ENCODE assay signal across 8 cellular contexts in the genomic region with DNA sequence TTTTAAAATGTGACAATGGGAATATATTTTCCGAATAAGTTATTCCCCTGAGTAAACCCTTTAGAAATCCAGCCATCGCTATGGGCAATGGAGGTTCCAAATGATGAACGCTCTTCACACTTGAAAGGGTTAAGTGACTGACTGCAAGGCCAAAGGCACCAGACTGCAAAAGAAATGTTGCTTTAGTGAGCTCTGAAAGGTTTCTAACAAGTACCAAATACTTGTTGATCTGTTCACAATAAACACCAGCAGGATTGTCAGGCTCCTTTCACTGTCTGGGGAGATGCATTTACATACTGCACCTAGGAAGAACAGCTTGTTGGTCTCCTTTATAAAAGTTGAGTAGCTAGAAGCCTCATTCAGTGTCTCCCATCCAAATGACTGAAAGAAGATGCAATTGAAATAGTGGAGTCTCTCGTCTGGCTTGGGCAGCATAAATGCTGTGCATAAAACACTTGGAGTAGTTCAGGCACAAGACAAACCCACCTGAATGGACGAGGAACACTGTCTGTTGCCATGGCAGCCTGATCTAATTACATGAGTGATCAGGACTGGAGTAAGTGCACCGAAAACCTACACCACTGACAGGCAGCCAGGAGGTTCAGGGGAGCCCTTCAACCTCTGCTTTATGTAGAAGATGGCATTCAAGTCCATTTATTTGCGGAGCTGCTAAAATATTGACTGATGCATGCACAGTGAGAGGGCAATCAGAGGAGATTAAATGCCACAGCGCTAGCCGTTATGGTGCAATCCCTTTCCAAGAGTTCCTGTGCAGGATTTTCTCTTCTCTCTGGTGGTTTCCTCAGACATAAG. TPM values are rescaled to one million over a fixed set of nuclear protein-coding genes. Genes with fewer than 3 reads are reported as not detected.
DNase-seq lines count a peak whose midpoint lies in the region; ATAC-seq and TF ChIP-seq lines count a peak whose summit lies in the region.

No MANE protein-coding gene starts in this region.

- ATAC-seq in IMR-90 (ENCODE audit: low read depth), result no peak
- ATAC-seq in HG02884 (IDR thresholded peaks at IDR 0.05; ENCODE audit: unreplicated experiment), result no peak

- peaks cover 9% of the 10 kb centered on the region for H4K20me1 ChIP-seq in BLaER1
- H4K20me1 ChIP-seq in IMR-90 (ENCODE audit: insufficient read depth, low read length), result peaks cover 29% of the 10 kb centered on the region

- no peak overlapping the region for H3K56ac ChIP-seq in IMR-90 (ENCODE audit: extremely low read depth, insufficient read depth, low read length)

- H3K27me3 ChIP-seq in BLaER1 (no peaks in the 10 kb centered on the region), IMR-90 (ENCODE audit: control insufficient read depth, insufficient read depth, low read length) (no peaks in the 10 kb centered on the region), iPS-20b (ENCODE audit: insufficient read depth, low read length) (peaks cover 37% of the 10 kb centered on the region), stomach (no peaks in the 10 kb centered on the region)

- no peaks in the 10 kb centered on the region for H3K27me3 Mint-ChIP-seq in activated T-helper 2 cell treated with anti-CD3 and anti-CD28 coated beads, Interferon-gamma antibody, Interleukin-2, Interleukin-4, amounts not matched to agents 10 μg/mL and 5 μg/mL and 100 μg/mL, durations not matched to agents 14 hours and 24 hours and 36 hours (ENCODE audit: low read depth)

- H3K4me3 ChIP-seq in BLaER1 (no peak overlapping the region), IMR-90 (ENCODE audit: insufficient read depth, low read depth, low read length) (no peak overlapping the region), iPS-20b (ENCODE audit: low read length) (peak overlapping the region; percentile 88), stomach (peak overlapping the region; percentile 76 to 93 (median 86))

- H3K14ac ChIP-seq in IMR-90 (replicated peaks; ENCODE audit: low read depth, low read length), result 0 out of 2 replicates have a peak overlapping the region, but pooled peaks have one; percentile 25

- peaks cover 42% of the 10 kb centered on the region for H3K36me3 Mint-ChIP-seq in activated T-helper 2 cell treated with anti-CD3 and anti-CD28 coated beads, Interferon-gamma antibody, Interleukin-2, Interleukin-4, amounts not matched to agents 10 μg/mL and 5 μg/mL and 100 μg/mL, durations not matched to agents 14 hours and 24 hours and 36 hours (ENCODE audit: low read depth)

- H3K36me3 ChIP-seq in BLaER1 (no peaks in the 10 kb centered on the region), IMR-90 (ENCODE audit: control insufficient read depth, insufficient read depth, low read length) (peaks cover 2% of the 10 kb centered on the region; the same call in 1 of the 2 replicates), iPS-20b (ENCODE audit: insufficient read depth, low read depth, low read length) (no peaks in the 10 kb centered on the region), stomach (no peaks in the 10 kb centered on the region)

- peak overlapping the region; percentile 84 for H3K4me2 ChIP-seq in BLaER1
- H3K4me2 ChIP-seq in IMR-90 (ENCODE audit: low read depth, low read length), result peak overlapping the region; percentile 96

- peaks cover 54% of the 10 kb centered on the region for H3K4me1 Mint-ChIP-seq in activated T-helper 2 cell treated with anti-CD3 and anti-CD28 coated beads, Interferon-gamma antibody, Interleukin-2, Interleukin-4, amounts not matched to agents 10 μg/mL and 5 μg/mL and 100 μg/mL, durations not matched to agents 14 hours and 24 hours and 36 hours (ENCODE audit: low read depth)

- dilution Hi-C loops in IMR-90 (cut with HindIII; ENCODE audit: low sequenced_read_pairs, unreplicated experiment), result no loop called here

- no peak overlapping the region for H4K91ac ChIP-seq in IMR-90 (ENCODE audit: insufficient read depth, low read depth, low read length)

- in situ Hi-C loops in IMR-90 (cut with MboI; ENCODE audit: low sequenced_read_pairs), result no loop called here

- no peak overlapping the region for H2BK15ac ChIP-seq in IMR-90 (ENCODE audit: low read depth, low read length)

- H4K5ac ChIP-seq in IMR-90 (ENCODE audit: low read depth, low read length), result no peak overlapping the region

- no peak overlapping the region for H2BK120ac ChIP-seq in IMR-90 (ENCODE audit: low read depth, low read length)

- no peak overlapping the region for H4K8ac ChIP-seq in IMR-90 (ENCODE audit: low read depth in 2 of 2, low read length in 2 of 2)

- WGBS in IMR-90 (ENCODE audit: extremely low coverage in 2 of 2, insufficient read length in 1 of 2), 2 experiments, result 40% methylated on average over 1 of the region's 9 CpGs; no CpG with 5 or more reads in 1 of the 2 experiments
- WGBS in stomach, 5 donors, result 32 to 45% (median 38%) methylated on average over 9 of the region's 9 CpGs

- TF ChIP-seq EP300 in stomach (IDR thresholded peaks at IDR 0.05), result no peak

- H3K27ac ChIP-seq in BLaER1 (no peak overlapping the region), IMR-90 (ENCODE audit: insufficient read depth, low read length) (no peak overlapping the region), iPS-20b (ENCODE audit: low read length) (no peak overlapping the region), stomach (peak overlapping the region; percentile 57 to 100 (median 99))

- peak overlapping the region; percentile 24 for H3K27ac Mint-ChIP-seq in activated T-helper 2 cell treated with anti-CD3 and anti-CD28 coated beads, Interferon-gamma antibody, Interleukin-2, Interleukin-4, amounts not matched to agents 10 μg/mL and 5 μg/mL and 100 μg/mL, durations not matched to agents 14 hours and 24 hours and 36 hours

- no peak overlapping the region for H2AK9ac ChIP-seq in IMR-90 (replicated peaks; ENCODE audit: low read depth, low read length, poor library complexity)

- H3K4me3 Mint-ChIP-seq in activated T-helper 2 cell treated with anti-CD3 and anti-CD28 coated beads, Interferon-gamma antibody, Interleukin-2, Interleukin-4, amounts not matched to agents 10 μg/mL and 5 μg/mL and 100 μg/mL, durations not matched to agents 14 hours and 24 hours and 36 hours (ENCODE audit: low read depth), result peak overlapping the region; percentile 89

- no peak overlapping the region for H2BK20ac ChIP-seq in IMR-90 (ENCODE audit: low read depth, low read length)

- no peaks in the 10 kb centered on the region for H3K9me3 Mint-ChIP-seq in activated T-helper 2 cell treated with anti-CD3 and anti-CD28 coated beads, Interferon-gamma antibody, Interleukin-2, Interleukin-4, amounts not matched to agents 10 μg/mL and 5 μg/mL and 100 μg/mL, durations not matched to agents 14 hours and 24 hours and 36 hours

- H3K4me1 ChIP-seq in BLaER1 (peaks cover 34% of the 10 kb centered on the region), IMR-90 (ENCODE audit: control insufficient read depth, insufficient read depth, low read length) (peaks cover 4% of the 10 kb centered on the region), iPS-20b (ENCODE audit: insufficient read depth, low read length) (peaks cover 18% of the 10 kb centered on the region), stomach (peaks cover 27 to 66% (median 53%) of the 10 kb centered on the region in 4 donors)

- H3K4ac ChIP-seq in IMR-90 (ENCODE audit: low read depth, low read length), result 0 out of 2 replicates have a peak overlapping the region, but pooled peaks have one; percentile 21

- H3K18ac ChIP-seq in IMR-90 (ENCODE audit: low read depth, low read length), result no peak overlapping the region

- 0 out of 2 replicates have a peak, but pooled peaks cover 1% of the 10 kb centered on the region for H3K9me1 ChIP-seq in IMR-90 (ENCODE audit: insufficient read depth, low read length)

- H3K9me3 ChIP-seq in BLaER1, result no peaks in the 10 kb centered on the region
- no peaks in the 10 kb centered on the region for H3K9me3 ChIP-seq in IMR-90 (ENCODE audit: control insufficient read depth, insufficient read depth, low read length)
- H3K9me3 ChIP-seq in iPS-20b (ENCODE audit: insufficient read depth, low read depth, low read length), result no peaks in the 10 kb centered on the region
- no peaks in the 10 kb centered on the region for H3K9me3 ChIP-seq in stomach

- CTCF ChIA-PET in IMR-90 (lab: Yijun Ruan, JAX), result interaction anchor here (0.9 kb wide), 1 partner anchor 38 kb away, joined by 3 read pairs; no protein-coding TSS in a partner anchor

- TF ChIP-seq CTCF in IMR-90 (conservative IDR thresholded peaks at IDR 0.05; ENCODE audit: low read depth, low read length) (no peak), stomach (IDR thresholded peaks at IDR 0.05) (no peak)

- POLR2A ChIA-PET in IMR-90 (lab: Charles Lee; ENCODE audit: unreplicated experiment), result no interaction called here

- no peak overlapping the region for H2AFZ ChIP-seq in IMR-90 (replicated peaks; ENCODE audit: low read length, poor library complexity)

- H2BK5ac ChIP-seq in IMR-90 (ENCODE audit: low read depth, low read length, poor library complexity, severe bottlenecking), result no peak overlapping the region

- intact Hi-C loops in IMR-90 (cut with micrococcal nuclease) (no loop called here), stomach (cut with DNase I; ENCODE audit: low total_unique reads) (no loop called here)
- intact Hi-C loops in activated T-helper 2 cell treated with anti-CD3 and anti-CD28 coated beads, Interferon-gamma antibody, Interleukin-2, Interleukin-4, amounts not matched to agents 10 μg/mL and 5 μg/mL and 100 μg/mL, durations not matched to agents 14 hours and 24 hours and 36 hours (cut with micrococcal nuclease), result no loop called here

- peaks cover 2 to 39% of the 10 kb centered on the region in 2 experiments for H3K79me1 ChIP-seq in IMR-90 (ENCODE audit: low read depth in 1 of 2, low read length in 2 of 2)

- peak overlapping the region; percentile 63 for H3K23ac ChIP-seq in IMR-90 (ENCODE audit: low read depth, low read length)

- H2AK5ac ChIP-seq in IMR-90 (ENCODE audit: low read depth, low read length), result peak overlapping the region; percentile 38; the same call in 1 of the 2 replicates

- no peak overlapping the region for H3K9ac ChIP-seq in BLaER1
- H3K9ac ChIP-seq in IMR-90 (ENCODE audit: low read depth, low read length), result no peak overlapping the region
- H3K9ac ChIP-seq in iPS-20b (ENCODE audit: low read depth, low read length), result no peak overlapping the region

- BruUV-seq in IMR-90 (replicated peaks; lab: Mats Ljungman, UMichigan), result TSS peak; percentile 15

- DNase-seq in IMR-90 (no peak), stomach (no peak), COLO829 (ENCODE audit: low spot score) (no peak), NCI-H1092 (lab: John Stamatoyannopoulos, UW) (no peak)
- no peak for DNase-seq in activated T-helper 2 cell treated with anti-CD3 and anti-CD28 coated beads, Interferon-gamma antibody, Interleukin-2, Interleukin-4, amounts not matched to agents 10 μg/mL and 5 μg/mL and 100 μg/mL, durations not matched to agents 14 hours and 24 hours and 36 hours (ENCODE audit: low spot score)

- no peak for TF ChIP-seq RAD21 in IMR-90 (IDR thresholded peaks at IDR 0.05; ENCODE audit: low read length)

- TF ChIP-seq POLR2A in IMR-90 (IDR thresholded peaks at IDR 0.05; ENCODE audit: low read depth, low read length) (no peak), stomach (IDR thresholded peaks at IDR 0.05) (no peak)

RNA-seq across cellular contexts. Expression of a gene that starts 2.9 kb away (rescaled TPM):
- total RNA-seq in IMR-90 (2012; rRNA removed), result 11.1 and 13.9 TPM in 2 replicates
- 7.3 and 9.7 TPM in 2 replicates for polyA plus RNA-seq in IMR-90 (2012; rRNA removed)
- 3.4 and 8.9 TPM in 2 replicates for polyA plus RNA-seq in IMR-90 (2012; cell fraction: cytosol; rRNA removed)
- polyA plus RNA-seq in IMR-90 (2012; cell fraction: nucleus; rRNA removed; ENCODE audit: low replicate concordance), result 20.5 and 29.3 TPM in 2 replicates
- total RNA-seq in activated T-helper 2 cell treated with anti-CD3 and anti-CD28 coated beads, Interferon-gamma antibody, Interleukin-2, Interleukin-4, amounts not matched to agents 10 μg/mL and 5 μg/mL and 100 μg/mL, durations not matched to agents 14 hours and 24 hours and 36 hours, result 66.5 and 69.1 TPM in 2 replicates
- 100 to 1,000 TPM in 1 of 5 donors, 10 to 100 TPM in 4; 32.4 to 106 (median 64.6) TPM for total RNA-seq in stomach
- polyA plus RNA-seq in stomach, result 1 to 10 TPM; 5.2 to 8.7 (median 7.6) TPM

Comparison
In these comparisons a context has a peak if more than half of its experiments do, and no peak if none do; other contexts are left out.
1. H3K27ac ChIP-seq: peak in stomach (5 of 5); none in BLaER1 (single experiment), IMR-90 (single experiment) and iPS-20b (single experiment).
2. H3K4me3 ChIP-seq: peak in iPS-20b (single experiment) and stomach (4 of 4); none in BLaER1 (single experiment) and IMR-90 (single experiment).